In genomic region chr2:239376351-239376750, GRCh38 we compare ENCODE assay signal across 20 cellular contexts. TPM values are rescaled to one million over a fixed set of nuclear protein-coding genes. Genes with fewer than 3 reads are reported as not detected.
A peak's percentile ranks its signal among the peaks of the same experiment; 100 is the strongest.
DNase-seq lines count a peak whose midpoint lies in the region; ATAC-seq, FAIRE-seq and TF ChIP-seq lines count a peak whose summit lies in the region.
"Had no signal": no experiment of that assay in that cellular context is flagged by ENCODE, and none has a peak within 500 bp of the region (broad histone marks: within the 10 kb centered on the region; RNA-seq: fewer than 3 reads in every experiment).

No MANE protein-coding gene starts in this region.

- peak overlapping the region in 4 of 6 donors; percentile 14 to 100 (median 73) for H3K27ac Mint-ChIP-seq in naive B cell

- no peaks in the 10 kb centered on the region for H3K27me3 Mint-ChIP-seq in naive B cell

- H3K4me3 ChIP-seq in RWPE2 (ENCODE audit: severe bottlenecking): no peak overlapping the region
- H3K4me3 ChIP-seq in spleen: no peak overlapping the region
- H3K4me3 ChIP-seq: K562 had no signal

- no peaks in the 10 kb centered on the region for H3K36me3 Mint-ChIP-seq in naive B cell

- H3K27ac ChIP-seq in RWPE2 (ENCODE audit: poor library complexity, severe bottlenecking) (no peak overlapping the region), spleen (no peak overlapping the region)
- H3K27ac ChIP-seq: RWPE1 had no signal

- H3K4me1 ChIP-seq in RWPE2 (ENCODE audit: insufficient read depth, poor library complexity, severe bottlenecking) (no peaks in the 10 kb centered on the region), spleen (peaks cover 2 to 34% (median 23%) of the 10 kb centered on the region in 6 donors)

- H3K36me3 ChIP-seq in RWPE2 (ENCODE audit: low read depth) (no peaks in the 10 kb centered on the region), spleen (peaks cover 0 to 47% (median 5%) of the 10 kb centered on the region in 6 donors)

- TF ChIP-seq POLR2A in spleen (IDR thresholded peaks at IDR 0.05): no peak

- no peak for TF ChIP-seq CTCF in RWPE2 (IDR thresholded peaks at IDR 0.05; ENCODE audit: poor library complexity, severe bottlenecking)
- no peak for TF ChIP-seq CTCF in spleen (IDR thresholded peaks at IDR 0.05 in 8 of 11, conservative IDR thresholded peaks at IDR 0.05 in 3 of 11)

- H3K27me3 ChIP-seq in RWPE2 (ENCODE audit: insufficient read depth, poor library complexity, severe bottlenecking): no peaks in the 10 kb centered on the region
- no peaks in the 10 kb centered on the region for H3K27me3 ChIP-seq in spleen (replicated peaks in 1 of 7)

- DNase-seq in HTR-8/SVneo (ENCODE audit: insufficient read length, low spot score) (no peak), RWPE2 (ENCODE audit: low spot score) (peak; percentile 55), naive B cell (no peak), spleen (peak; percentile 64), NCI-H2171 treated with DMSO at 0.1 percent for 48 hours (lab: John Stamatoyannopoulos, UW) (no peak), cerebellar nuclear complex (lab: John Stamatoyannopoulos, UW) (no peak)
- DNase-seq: ACHN, AML-193, GDM1, NCI-H1092 treated with DMSO at 0.1 percent for 48 hours, NCI-H146, NCI-H2081, NCI-H510A treated with DMSO at 0.1 percent for 48 hours, PC-3 had no signal

- intact Hi-C loops in spleen (cut with DNase I; ENCODE audit: low total_unique reads): no loop called here

- ATAC-seq in RWPE2 (ENCODE audit: low read depth): no peak
- ATAC-seq in naive B cell (ENCODE audit: low read depth in 2 of 2): no peak
- no peak for ATAC-seq in GM21528 (IDR thresholded peaks at IDR 0.05; ENCODE audit: low FRiP score, unreplicated experiment)
- ATAC-seq: K562 had no signal

- WGBS in spleen, 5 donors: 91 to 97% (median 94%) methylated on average over 11 to 13 of the region's 13 CpGs

- FAIRE-seq in HTR-8/SVneo (lab: Jason Lieb, UNC): peak; percentile 68
- FAIRE-seq: GM19239, H1, K562 had no signal

- peaks cover 0 to 1% (median 0%) of the 10 kb centered on the region in 7 donors for H3K9me3 Mint-ChIP-seq in naive B cell

- H3K4me3 Mint-ChIP-seq in naive B cell: no peak overlapping the region
- H3K4me3 Mint-ChIP-seq: CD14-positive monocyte had no signal

- H3K9me3 ChIP-seq in RWPE2 (ENCODE audit: severe bottlenecking): no peaks in the 10 kb centered on the region
- H3K9me3 ChIP-seq in spleen: no peaks in the 10 kb centered on the region

- peaks cover 18 to 29% (median 20%) of the 10 kb centered on the region in 3 donors for H3K4me1 Mint-ChIP-seq in naive B cell

RNA-seq across cellular contexts. Expression of gene HDAC4, which starts 24.5 kb away (rescaled TPM):
- 1 to 10 TPM in 5 of 6 donors, not detected in 1; 1.5 to 6.8 (median 2.8) TPM for polyA plus RNA-seq in naive B cell (ENCODE audit: low read depth in 6 of 6)
- 100 to 1,000 TPM in 2 of 7 donors, 10 to 100 TPM in 5; 58.0 to 122 (median 79.4) TPM for total RNA-seq in spleen
- polyA plus RNA-seq in spleen: 10 to 100 TPM in 1 of 3 donors, 1 to 10 TPM in 2; 3.2 to 10.1 (median 3.8) TPM

Comparison
In these comparisons a context has a peak if more than half of its experiments do, and no peak if none do; other contexts are left out.
1. DNase-seq: peak in RWPE2 (single experiment) and spleen (single experiment); none in HTR-8/SVneo (single experiment), naive B cell (single experiment), NCI-H2171 treated with DMSO at 0.1 percent for 48 hours (single experiment) and cerebellar nuclear complex (0 of 2).